Comparison of ENCODE assay signal across 8 cellular contexts in the genomic region with DNA sequence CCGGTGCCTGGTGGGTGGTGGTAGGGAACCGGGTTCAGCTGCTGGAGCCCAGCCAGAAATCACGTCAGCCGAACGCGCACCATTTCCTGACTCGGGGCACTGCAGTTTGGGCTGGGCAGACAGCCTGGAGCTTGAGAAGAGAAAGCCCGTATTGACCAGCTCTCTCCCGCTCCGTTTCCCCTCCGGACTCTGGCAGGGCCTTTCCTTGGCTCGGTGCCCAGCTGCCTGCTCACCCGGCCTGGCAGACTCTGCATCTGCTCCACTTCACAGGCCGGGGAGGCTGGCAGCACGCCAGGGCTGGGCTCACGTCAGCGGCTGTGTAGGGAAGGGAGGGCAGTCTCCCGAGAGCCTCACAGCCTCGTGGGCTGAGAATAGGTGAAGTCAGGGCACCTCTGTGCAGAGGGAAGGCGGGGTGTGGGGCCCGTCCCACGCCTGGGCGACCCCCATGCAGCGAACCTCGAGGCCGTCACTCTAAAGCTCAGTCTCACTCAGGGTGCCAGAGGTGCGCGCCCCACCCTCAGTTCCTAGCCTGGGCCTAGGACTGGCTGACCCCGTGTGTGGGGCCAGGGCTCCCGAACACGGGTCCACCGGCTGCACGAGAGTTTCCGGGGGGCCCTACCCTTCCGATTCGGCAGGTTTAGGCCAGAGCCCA. TPM values are rescaled to one million over a fixed set of nuclear protein-coding genes. Genes with fewer than 3 reads are reported as not detected.
A peak's percentile ranks its signal among the peaks of the same experiment; 100 is the strongest.
DNase-seq lines count a peak whose midpoint lies in the region; ATAC-seq and TF ChIP-seq lines count a peak whose summit lies in the region.

No MANE protein-coding gene starts in this region.

- H3K27me3 ChIP-seq in neuronal stem cell (ENCODE audit: control insufficient read depth in 3 of 3, insufficient read depth in 3 of 3, low read depth in 1 of 3, low read length in 3 of 3) (no peaks in the 10 kb centered on the region), stomach (no peaks in the 10 kb centered on the region)

- H3K18ac ChIP-seq in neuronal stem cell (ENCODE audit: low read length): peak overlapping the region; percentile 73

- no peak overlapping the region for H3K27ac ChIP-seq in neuronal stem cell (replicated peaks; ENCODE audit: low read length)
- peak overlapping the region; percentile 87 to 94 (median 88) for H3K27ac ChIP-seq in stomach

- no peak overlapping the region for H3K9ac ChIP-seq in neuronal stem cell (ENCODE audit: low read depth, low read length, poor library complexity)

- H4K91ac ChIP-seq in neuronal stem cell (ENCODE audit: low read depth, low read length, poor library complexity): no peak overlapping the region

- no peak overlapping the region for H4K8ac ChIP-seq in neuronal stem cell (ENCODE audit: low read depth, low read length)

- no peak for TF ChIP-seq POLR2A in stomach (IDR thresholded peaks at IDR 0.05)

- peak overlapping the region; percentile 67 for H2BK12ac ChIP-seq in neuronal stem cell (ENCODE audit: low read length)

- no peak overlapping the region for H3K4ac ChIP-seq in neuronal stem cell (ENCODE audit: low read length)

- H2BK5ac ChIP-seq in neuronal stem cell (ENCODE audit: low read length): no peak overlapping the region

- H3K9me3 ChIP-seq in neuronal stem cell (replicated peaks in 1 of 2; ENCODE audit: control insufficient read depth in 2 of 2, insufficient read depth in 1 of 2, low read depth in 1 of 2, low read length in 2 of 2) (no peaks in the 10 kb centered on the region), stomach (no peaks in the 10 kb centered on the region)

- H2AFZ ChIP-seq in neuronal stem cell (ENCODE audit: low read length): no peak overlapping the region

- peak overlapping the region; percentile 65 for H3K14ac ChIP-seq in neuronal stem cell (ENCODE audit: low read length)

- H3K4me1 ChIP-seq in neuronal stem cell (ENCODE audit: control insufficient read depth in 2 of 2, insufficient read depth in 1 of 2, low read depth in 1 of 2, low read length in 2 of 2) (peaks cover 0 to 7% of the 10 kb centered on the region in 2 donors), stomach (peaks cover 34 to 44% (median 40%) of the 10 kb centered on the region in 4 donors)

- no peak overlapping the region for H3K23ac ChIP-seq in neuronal stem cell (ENCODE audit: low read depth, low read length, poor library complexity)

- H3K4me2 ChIP-seq in neuronal stem cell (ENCODE audit: insufficient read depth, low read length, poor library complexity, severe bottlenecking): no peak overlapping the region

- H2BK120ac ChIP-seq in neuronal stem cell (ENCODE audit: low read depth, low read length): no peak overlapping the region

- intact Hi-C loops in stomach (cut with DNase I; ENCODE audit: low total_unique reads): no loop called here

- peak overlapping the region; percentile 7 for H3K4me3 ChIP-seq in fibroblast of mammary gland (ENCODE audit: control insufficient read depth, low read depth, low read length)
- H3K4me3 ChIP-seq in neuronal stem cell (ENCODE audit: low read length in 2 of 2): no peak overlapping the region
- H3K4me3 ChIP-seq in stomach: peak overlapping the region in 3 of 4 donors; percentile 14 to 22 (median 17)

- peak; percentile 91 for TF ChIP-seq EP300 in stomach (IDR thresholded peaks at IDR 0.05)

- H2BK15ac ChIP-seq in neuronal stem cell (ENCODE audit: low read length): no peak overlapping the region

- peak; percentile 95 for DNase-seq in CD1c-positive myeloid dendritic cell (ENCODE audit: extremely low spot score)
- DNase-seq in NCI-H82 (lab: John Stamatoyannopoulos, UW): peak; percentile 97
- peak; percentile 60 to 68 for DNase-seq in activated T-cell treated with anti-CD3 and anti-CD28 coated beads, Interleukin-2, amount 50 U/mL, for 48 hours
- peak; percentile 98 for DNase-seq in fibroblast of mammary gland (ENCODE audit: low read depth)
- no peak for DNase-seq in neuronal stem cell (ENCODE audit: low spot score)
- peak; percentile 100 for DNase-seq in stomach
- DNase-seq in ecto neural progenitor cell (ENCODE audit: low spot score): no peak

- no peaks in the 10 kb centered on the region for H3K79me1 ChIP-seq in neuronal stem cell (ENCODE audit: low read depth, low read length)

- no peak for TF ChIP-seq CTCF in fibroblast of mammary gland (conservative IDR thresholded peaks at IDR 0.05; ENCODE audit: control insufficient read depth, insufficient read depth, low read depth, low read length)
- TF ChIP-seq CTCF in stomach (IDR thresholded peaks at IDR 0.05): no peak

- H2AK5ac ChIP-seq in neuronal stem cell (ENCODE audit: low read depth, low read length): peak overlapping the region; percentile 83

- H3K36me3 ChIP-seq in neuronal stem cell (replicated peaks in 1 of 2; ENCODE audit: control insufficient read depth in 2 of 2, insufficient read depth in 2 of 2, low read length in 2 of 2) (no peaks in the 10 kb centered on the region), stomach (peaks cover 22 to 44% (median 28%) of the 10 kb centered on the region in 4 donors)

- WGBS in neuronal stem cell (ENCODE audit: extremely low coverage in 2 of 2, insufficient read length in 2 of 2, insufficient replicate concordance in 1 of 2), 2 donors: no CpG with 5 or more reads among the region's 36 CpGs
- WGBS in stomach, 5 donors: 6 to 17% (median 9%) methylated on average over 20 to 36 of the region's 36 CpGs

- peak; percentile 20 for ATAC-seq in HG03103 (IDR thresholded peaks at IDR 0.05; ENCODE audit: low read depth, unreplicated experiment)

RNA-seq across cellular contexts. Expression of a gene that starts 59.1 kb away (rescaled TPM):
- polyA plus RNA-seq in neuronal stem cell (2013, experiment 1 of 2): not detected
- not detected for polyA plus RNA-seq in neuronal stem cell (2013, experiment 2 of 2)
- not detected for total RNA-seq in stomach
- polyA plus RNA-seq in stomach: not detected

Comparison
In these comparisons a context has a peak if more than half of its experiments do, and no peak if none do; other contexts are left out.
1. DNase-seq: peak in CD1c-positive myeloid dendritic cell (single experiment), NCI-H82 (single experiment), activated T-cell treated with anti-CD3 and anti-CD28 coated beads, Interleukin-2, amount 50 U/mL, for 48 hours (2 of 2), fibroblast of mammary gland (single experiment) and stomach (single experiment); none in neuronal stem cell (single experiment) and ecto neural progenitor cell (single experiment).
2. H3K4me3 ChIP-seq: peak in fibroblast of mammary gland (single experiment) and stomach (3 of 4); none in neuronal stem cell (0 of 2).